In genomic region chr20:1468117-1468624, GRCh38 we compare ENCODE assay signal across 16 cellular contexts. TPM values are rescaled to one million over a fixed set of nuclear protein-coding genes. Genes with fewer than 3 reads are reported as not detected.
DNase-seq lines count a peak whose midpoint lies in the region; ATAC-seq and TF ChIP-seq lines count a peak whose summit lies in the region.
"Had no signal": no experiment of that assay in that cellular context is flagged by ENCODE, and none has a peak within 500 bp of the region (broad histone marks: within the 10 kb centered on the region; RNA-seq: fewer than 3 reads in every experiment).

No MANE protein-coding gene starts in this region.

- H3K9me3 ChIP-seq in left ventricle myocardium inferior (replicated peaks), result no peaks in the 10 kb centered on the region
- no peaks in the 10 kb centered on the region for H3K9me3 ChIP-seq in duodenal mucosa (ENCODE audit: control insufficient read depth in 1 of 2, low read length in 2 of 2)
- H3K9me3 ChIP-seq in upper lobe of right lung, result no peaks in the 10 kb centered on the region
- H3K9me3 ChIP-seq: testis had no signal

- H3K27me3 ChIP-seq in left ventricle myocardium inferior (ENCODE audit: low read depth) (no peaks in the 10 kb centered on the region), duodenal mucosa (ENCODE audit: control insufficient read depth in 1 of 2, insufficient read depth in 2 of 2, low read length in 2 of 2) (peaks cover 0 to 3% of the 10 kb centered on the region in 2 donors), upper lobe of right lung (no peaks in the 10 kb centered on the region)
- H3K27me3 ChIP-seq: cardiac muscle cell, testis had no signal

- H3K9me3 Mint-ChIP-seq in natural killer cell, result no peaks in the 10 kb centered on the region
- H3K9me3 Mint-ChIP-seq: HFFc6 had no signal

- intact Hi-C loops in left ventricle myocardium inferior (cut with micrococcal nuclease), result no loop called here
- intact Hi-C loops in Right ventricle myocardium superior (cut with DNase I), result no loop called here
- intact Hi-C loops in natural killer cell (cut with micrococcal nuclease), result no loop called here
- intact Hi-C loops in upper lobe of right lung (cut with DNase I), result no loop called here

- ATAC-seq in Right ventricle myocardium superior (ENCODE audit: poor library complexity), result no peak
- no peak for ATAC-seq in natural killer cell
- no peak for ATAC-seq in upper lobe of right lung

- peak overlapping the region; percentile 95 for H3K27ac ChIP-seq in left ventricle myocardium inferior (replicated peaks)
- peak overlapping the region; percentile 57 for H3K27ac ChIP-seq in duodenal mucosa (ENCODE audit: low read depth, low read length)
- H3K27ac ChIP-seq in upper lobe of right lung, result peak overlapping the region; percentile 80
- H3K27ac ChIP-seq: cardiac muscle cell, epithelial cell of prostate had no signal

- peak overlapping the region; percentile 90 for H3K4me3 Mint-ChIP-seq in natural killer cell
- H3K4me3 Mint-ChIP-seq: HFFc6 had no signal

- peaks cover 18 to 24% of the 10 kb centered on the region in 2 donors for H3K27me3 Mint-ChIP-seq in natural killer cell (ENCODE audit: low read depth in 2 of 2)

- H3K4me1 Mint-ChIP-seq in natural killer cell, result peaks cover 38 to 40% of the 10 kb centered on the region in 2 donors

- peaks cover 48% of the 10 kb centered on the region for H3K4me1 ChIP-seq in left ventricle myocardium inferior
- H3K4me1 ChIP-seq in duodenal mucosa (ENCODE audit: control insufficient read depth in 1 of 2, insufficient read depth in 2 of 2, low read length in 2 of 2), result peaks cover 60 to 62% of the 10 kb centered on the region in 2 donors
- H3K4me1 ChIP-seq in upper lobe of right lung, result peaks cover 25% of the 10 kb centered on the region

- TF ChIP-seq CTCF in left ventricle myocardium inferior (IDR thresholded peaks at IDR 0.05; ENCODE audit: borderline replicate concordance) (no peak), natural killer cell (IDR thresholded peaks at IDR 0.05) (no peak), upper lobe of right lung (IDR thresholded peaks at IDR 0.05) (no peak)

- DNase-seq in left ventricle myocardium inferior (no peak), Right ventricle myocardium superior (no peak), natural killer cell (no peak), upper lobe of right lung (no peak), NCI-H2171 treated with DMSO at 0.1 percent for 48 hours (lab: John Stamatoyannopoulos, UW) (no peak), nucleus accumbens (lab: John Stamatoyannopoulos, UW) (no peak), COR-L47 (lab: John Stamatoyannopoulos, UW) (no peak)
- DNase-seq: activated CD4-positive, alpha-beta T cell treated with anti-CD3 and anti-CD28 coated beads, Interleukin-2, amount 50 U/mL, for 48 hours; activated naive CD4-positive, alpha-beta T cell; HFFc6; NCI-H2107 had no signal

- no peaks in the 10 kb centered on the region for H3K36me3 Mint-ChIP-seq in natural killer cell

- H3K36me3 ChIP-seq in left ventricle myocardium inferior (peaks cover 17% of the 10 kb centered on the region), duodenal mucosa (ENCODE audit: control insufficient read depth in 1 of 2, insufficient read depth in 2 of 2, low read length in 2 of 2) (peaks cover 4 to 18% of the 10 kb centered on the region in 2 donors), upper lobe of right lung (peaks cover 16% of the 10 kb centered on the region)
- H3K36me3 ChIP-seq: cardiac muscle cell had no signal

- H3K9ac ChIP-seq in duodenal mucosa (ENCODE audit: low read depth in 1 of 2, low read length in 2 of 2), result no peak overlapping the region

- H3K4me3 ChIP-seq in left ventricle myocardium inferior (no peak overlapping the region), duodenal mucosa (ENCODE audit: low read depth in 1 of 2, low read length in 2 of 2) (peak overlapping the region; percentile 65 to 69), upper lobe of right lung (peak overlapping the region; percentile 81)
- H3K4me3 ChIP-seq: cardiac muscle cell had no signal

- H3K27ac Mint-ChIP-seq in natural killer cell, result peak overlapping the region in 1 of 2 donors; percentile 61
- H3K27ac Mint-ChIP-seq: HFFc6 had no signal

RNA-seq across cellular contexts. Expression of gene NSFL1C, which starts 1.5 kb away (rescaled TPM):
- total RNA-seq in left ventricle myocardium inferior (56.6 TPM), Right ventricle myocardium superior (55.8 TPM), natural killer cell (10 to 100 TPM; 53.9 to 69.0 (median 66.2) TPM), upper lobe of right lung (73.4 TPM)

RNA-seq across cellular contexts. Expression of gene SIRPB2, which starts 23.0 kb away (rescaled TPM):
- total RNA-seq in left ventricle myocardium inferior (3.2 TPM), Right ventricle myocardium superior (3.1 TPM), natural killer cell (1 to 10 TPM; 1.1 to 2.2 (median 1.5) TPM), upper lobe of right lung (14.3 TPM)
- total RNA-seq: cardiac muscle cell, HFFc6, kidney epithelial cell had no signal
